9 cellular contexts compared by ENCODE assay signal in genomic region chr12:64729909-64730584, GRCh38. TPM values are rescaled to one million over a fixed set of nuclear protein-coding genes. Genes with fewer than 3 reads are reported as not detected.
DNase-seq lines count a peak whose midpoint lies in the region; ATAC-seq, FAIRE-seq and TF ChIP-seq lines count a peak whose summit lies in the region.
"Had no signal": no experiment of that assay in that cellular context is flagged by ENCODE, and none has a peak within 500 bp of the region (broad histone marks: within the 10 kb centered on the region; RNA-seq: fewer than 3 reads in every experiment).

No MANE protein-coding gene starts in this region.

- TF ChIP-seq POLR2A in GM12878 (IDR thresholded peaks at IDR 0.05; ENCODE audit: low read depth, low read length) = no peak

- peak overlapping the region; percentile 47 for H3K27ac Mint-ChIP-seq in activated naive CD4-positive, alpha-beta T cell treated with anti-CD3 and anti-CD28 coated beads for 36 hours
- H3K27ac Mint-ChIP-seq in IgD-negative memory B cell = peak overlapping the region; percentile 47 to 88 (median 60)

- H3K36me3 Mint-ChIP-seq in activated naive CD4-positive, alpha-beta T cell treated with anti-CD3 and anti-CD28 coated beads for 36 hours (ENCODE audit: low read depth) = peaks cover 14% of the 10 kb centered on the region
- peaks cover 9% of the 10 kb centered on the region for H3K36me3 Mint-ChIP-seq in IgD-negative memory B cell

- H2AFZ ChIP-seq in GM12878 (ENCODE audit: control insufficient read depth, low read depth, low read length) = peak overlapping the region; percentile 87

- no peaks in the 10 kb centered on the region for H4K20me1 ChIP-seq in GM12878 (ENCODE audit: control insufficient read depth, insufficient read depth)

- peak; percentile 73 for ATAC-seq in GM12878
- no peak for ATAC-seq in HG03139 (IDR thresholded peaks at IDR 0.05; ENCODE audit: unreplicated experiment)
- ATAC-seq in HG02938 (IDR thresholded peaks at IDR 0.05; ENCODE audit: unreplicated experiment) = no peak
- ATAC-seq in GM21360 (IDR thresholded peaks at IDR 0.05; ENCODE audit: unreplicated experiment) = no peak

- CTCF ChIA-PET in activated naive CD4-positive, alpha-beta T cell treated with anti-CD3 and anti-CD28 coated beads for 36 hours (lab: Charles Lee) = no interaction called here
- CTCF ChIA-PET in GM12878 (lab: Yijun Ruan, JAX) = no interaction called here

- POLR2A ChIA-PET in GM12878 (lab: Charles Lee) = interaction anchor here (0.6 to 0.7 kb wide), 6 partner anchors 8 to 286 kb away, joined by 3 to 10 read pairs (median 4); no protein-coding TSS in a partner anchor

- RAD21 ChIA-PET in GM12878 (lab: Charles Lee; ENCODE audit: unreplicated experiment) = interaction anchor here (1.2 to 1.9 kb wide), 2 partner anchors 69 to 181 kb away, joined by 3 to 7 read pairs; no protein-coding TSS in a partner anchor

- 37% methylated on average over 2 of the region's 2 CpGs for WGBS in GM12878 (ENCODE audit: insufficient coverage, insufficient replicate concordance, low lambda C conversion rate, missing lambda C conversion rate)

- intact Hi-C loops in activated naive CD4-positive, alpha-beta T cell treated with anti-CD3 and anti-CD28 coated beads for 36 hours (cut with micrococcal nuclease) = no loop called here
- intact Hi-C loops in GM12878 (cut with micrococcal nuclease; ENCODE audit: unreplicated experiment) = loop anchor here (1.0 kb wide), 1 partner anchor 87 kb away; no protein-coding TSS in a partner anchor

- in situ Hi-C loops in GM12878 (cut with MboI) = no loop called here

- H3K36me3 ChIP-seq in GM12878 (ENCODE audit: control insufficient read depth in 2 of 2, insufficient read depth in 2 of 2, low read length in 1 of 2) (peaks cover 0 to 7% of the 10 kb centered on the region in 2 experiments; a peak in 1 of 4 replicates), subcutaneous abdominal adipose tissue (ENCODE audit: control insufficient read depth in 5 of 5, insufficient read depth in 5 of 5, low read length in 5 of 5) (peaks cover 11 to 53% (median 35%) of the 10 kb centered on the region in 5 donors)

- peaks cover 17% of the 10 kb centered on the region for H3K4me1 Mint-ChIP-seq in activated naive CD4-positive, alpha-beta T cell treated with anti-CD3 and anti-CD28 coated beads for 36 hours (ENCODE audit: low read depth)
- H3K4me1 Mint-ChIP-seq in IgD-negative memory B cell = peaks cover 10 to 13% (median 11%) of the 10 kb centered on the region in 3 donors

- H3K27me3 ChIP-seq in GM12878 (replicated peaks in 1 of 2; ENCODE audit: control insufficient read depth in 2 of 2, insufficient read depth in 2 of 2, low read length in 1 of 2) (no peaks in the 10 kb centered on the region), subcutaneous abdominal adipose tissue (ENCODE audit: control insufficient read depth in 5 of 5, insufficient read depth in 4 of 5, low read length in 5 of 5) (no peaks in the 10 kb centered on the region)

- no peak for TF ChIP-seq CTCF in GM12878 (IDR thresholded peaks at IDR 0.05 in 2 of 3, conservative IDR thresholded peaks at IDR 0.05 in 1 of 3; ENCODE audit: control insufficient read depth in 2 of 3, extremely low read depth in 1 of 3, insufficient read depth in 1 of 3, low read depth in 3 of 3, low read length in 3 of 3)

- no peak for TF ChIP-seq RAD21 in GM12878 (IDR thresholded peaks at IDR 0.05; ENCODE audit: insufficient read depth, low read depth, low read length)

- SMC1A ChIA-PET in GM12878 (lab: Charles Lee; ENCODE audit: uncharacterized antibody, unreplicated experiment) = interaction anchor here (0.6 to 1.2 kb wide), 8 partner anchors 14 to 306 kb away, joined by 3 to 6 read pairs (median 3); no protein-coding TSS in a partner anchor

- H3K9me3 ChIP-seq in GM12878 (replicated peaks; ENCODE audit: control insufficient read depth, insufficient read depth, low read length) (no peaks in the 10 kb centered on the region), subcutaneous abdominal adipose tissue (ENCODE audit: control insufficient read depth in 5 of 5, low read length in 5 of 5) (no peaks in the 10 kb centered on the region)

- H3K4me3 ChIP-seq in GM12878 (no peak overlapping the region; the same call in 1 of the 2 replicates), subcutaneous abdominal adipose tissue (ENCODE audit: low read depth in 1 of 5, low read length in 5 of 5) (no peak overlapping the region)

- H3K4me2 ChIP-seq in GM12878 (ENCODE audit: control insufficient read depth, insufficient read depth) = peak overlapping the region; percentile 67

- FAIRE-seq in GM12878 (lab: Jason Lieb, UNC) = peak; percentile 78

- no peak overlapping the region for H3K4me3 Mint-ChIP-seq in activated naive CD4-positive, alpha-beta T cell treated with anti-CD3 and anti-CD28 coated beads for 36 hours
- peak overlapping the region in 1 of 4 donors; percentile 70 for H3K4me3 Mint-ChIP-seq in IgD-negative memory B cell

- peaks cover 6% of the 10 kb centered on the region for H3K4me1 ChIP-seq in GM12878 (ENCODE audit: control insufficient read depth, insufficient read depth, low read length)
- H3K4me1 ChIP-seq in subcutaneous abdominal adipose tissue (ENCODE audit: control insufficient read depth in 5 of 5, insufficient read depth in 5 of 5, low read length in 5 of 5) = peaks cover 0 to 26% (median 15%) of the 10 kb centered on the region in 5 donors

- no peaks in the 10 kb centered on the region for H3K27me3 Mint-ChIP-seq in activated naive CD4-positive, alpha-beta T cell treated with anti-CD3 and anti-CD28 coated beads for 36 hours (ENCODE audit: low read depth)
- no peaks in the 10 kb centered on the region for H3K27me3 Mint-ChIP-seq in IgD-negative memory B cell

- no peak for DNase-seq in activated naive CD4-positive, alpha-beta T cell treated with anti-CD3 and anti-CD28 coated beads for 36 hours
- DNase-seq in activated naive CD4-positive, alpha-beta T cell treated with anti-CD3 and anti-CD28 coated beads, Interleukin-2, amount 50 U/mL, for 16 hours = no peak
- peak; percentile 19 for DNase-seq in GM12878 (ENCODE audit: low read depth, low spot score)
- DNase-seq: NCI-H187 treated with DMSO at 0.1 percent for 48 hours had no signal

- H3K9ac ChIP-seq in GM12878 (ENCODE audit: control insufficient read depth, insufficient read depth, low read length) = peak overlapping the region; percentile 2; the same call in 1 of the 2 replicates
- peak overlapping the region in 3 of 5 donors; percentile 24 to 50 (median 36) for H3K9ac ChIP-seq in subcutaneous abdominal adipose tissue (ENCODE audit: low read length in 5 of 5)

- BruUV-seq in GM12878 (replicated peaks; lab: Mats Ljungman, UMichigan) = TSS peak; percentile 28

- no peaks in the 10 kb centered on the region for H3K79me2 ChIP-seq in GM12878 (ENCODE audit: control insufficient read depth, insufficient read depth, low read length)

- H3K27ac ChIP-seq in GM12878 (ENCODE audit: control insufficient read depth, insufficient read depth) = peak overlapping the region; percentile 81
- peak overlapping the region; percentile 84 for H3K27ac ChIP-seq in subcutaneous abdominal adipose tissue (ENCODE audit: low read depth, low read length)

- TF ChIP-seq EP300 in GM12878 (IDR thresholded peaks at IDR 0.05; ENCODE audit: borderline replicate concordance in 1 of 2, control insufficient read depth in 1 of 2, low read depth in 2 of 2, low read length in 2 of 2) = no peak

- H3K9me3 Mint-ChIP-seq in activated naive CD4-positive, alpha-beta T cell treated with anti-CD3 and anti-CD28 coated beads for 36 hours = no peaks in the 10 kb centered on the region
- H3K9me3 Mint-ChIP-seq in IgD-negative memory B cell = no peaks in the 10 kb centered on the region

TF ChIP-seq in GM12878, 131 proteins besides CTCF, POLR2A, EP300 and RAD21 (continues in another document):
- TF ChIP-seq NBN (IDR thresholded peaks at IDR 0.05) = no peak
- no peak for TF ChIP-seq ATF3 (IDR thresholded peaks at IDR 0.05; ENCODE audit: borderline replicate concordance, extremely low read depth, low read depth, low read length)
- TF ChIP-seq SUPT20H (IDR thresholded peaks at IDR 0.05; ENCODE audit: borderline replicate concordance, control insufficient read depth, low read depth, low read length) = no peak
- peak; percentile 42; the same call in 1 of the 2 replicates for TF ChIP-seq IKZF1 (conservative IDR thresholded peaks at IDR 0.05)
- no peak for TF ChIP-seq ASH2L (IDR thresholded peaks at IDR 0.05; ENCODE audit: borderline replicate concordance, low read depth)
- no peak for TF ChIP-seq SMC3 (IDR thresholded peaks at IDR 0.05; ENCODE audit: borderline replicate concordance, low read length)
- TF ChIP-seq NR2C2 (IDR thresholded peaks at IDR 0.05; ENCODE audit: borderline replicate concordance, control insufficient read depth, insufficient read length, low read depth) = no peak

RNA-seq across cellular contexts. Expression of gene GNS, which starts 29.2 kb away (rescaled TPM):
- total RNA-seq in activated naive CD4-positive, alpha-beta T cell treated with anti-CD3 and anti-CD28 coated beads for 36 hours = 10 to 100 TPM; 14.3 to 14.6 TPM
- polyA plus RNA-seq in IgD-negative memory B cell (24.2 TPM), GM12878 (2011; rRNA removed) (32.9 and 33.8 TPM in 2 replicates), GM12878 (2014; fragmentation: Illumina TruSeq; extraction: Trizol) (19.8 and 22.2 TPM in 2 replicates), GM12878 (2014; fragmentation: Nextera tagmentation; extraction: Ambion mirVana) (1 to 10 TPM; 4.1 to 4.4 TPM), GM12878 (2014; rRNA removed) (11.6 and 13.0 TPM in 2 replicates), GM12878 (2016; fragmentation: Nextera tagmentation; extraction: Ambion mirVana) (10 to 100 TPM; 17.8 to 19.3 TPM)
- 52.0 and 53.8 TPM in 2 replicates for total RNA-seq in GM12878 (2013; cell fraction: nucleolus; rRNA removed)
- total RNA-seq in GM12878 (2014; rRNA removed) (19.0 and 21.0 TPM in 2 replicates), GM12878 (2014; rRNA removed; fragmentation: Illumina TruSeq; extraction: Trizol) (21.5 and 23.6 TPM in 2 replicates), GM12878 (2021) (20.8 and 21.4 TPM in 2 replicates)
- 17.8 TPM for polyA plus RNA-seq in GM12878 (2011; ENCODE audit: low read depth)
- polyA plus RNA-seq in GM12878 (2011; cell fraction: cytosol; rRNA removed) = 15.8 and 20.5 TPM in 2 replicates
- 11.3 and 12.0 TPM in 2 replicates for polyA plus RNA-seq in GM12878 (2011; cell fraction: nucleus; rRNA removed)
- 15.9 and 18.3 TPM in 2 replicates for polyA plus RNA-seq in GM12878 (2012)
- polyA minus RNA-seq in GM12878 (2011; rRNA and poly(A)+ RNA removed) = 46.4 and 89.7 TPM in 2 replicates
- 19.4 and 21.2 TPM in 2 replicates for polyA minus RNA-seq in GM12878 (2011; cell fraction: cytosol; rRNA and poly(A)+ RNA removed)
- 7.4 and 9.0 TPM in 2 replicates for polyA minus RNA-seq in GM12878 (2011; cell fraction: nucleus; rRNA and poly(A)+ RNA removed)
